1 cellular context compared by ENCODE assay signal in the genomic region with DNA sequence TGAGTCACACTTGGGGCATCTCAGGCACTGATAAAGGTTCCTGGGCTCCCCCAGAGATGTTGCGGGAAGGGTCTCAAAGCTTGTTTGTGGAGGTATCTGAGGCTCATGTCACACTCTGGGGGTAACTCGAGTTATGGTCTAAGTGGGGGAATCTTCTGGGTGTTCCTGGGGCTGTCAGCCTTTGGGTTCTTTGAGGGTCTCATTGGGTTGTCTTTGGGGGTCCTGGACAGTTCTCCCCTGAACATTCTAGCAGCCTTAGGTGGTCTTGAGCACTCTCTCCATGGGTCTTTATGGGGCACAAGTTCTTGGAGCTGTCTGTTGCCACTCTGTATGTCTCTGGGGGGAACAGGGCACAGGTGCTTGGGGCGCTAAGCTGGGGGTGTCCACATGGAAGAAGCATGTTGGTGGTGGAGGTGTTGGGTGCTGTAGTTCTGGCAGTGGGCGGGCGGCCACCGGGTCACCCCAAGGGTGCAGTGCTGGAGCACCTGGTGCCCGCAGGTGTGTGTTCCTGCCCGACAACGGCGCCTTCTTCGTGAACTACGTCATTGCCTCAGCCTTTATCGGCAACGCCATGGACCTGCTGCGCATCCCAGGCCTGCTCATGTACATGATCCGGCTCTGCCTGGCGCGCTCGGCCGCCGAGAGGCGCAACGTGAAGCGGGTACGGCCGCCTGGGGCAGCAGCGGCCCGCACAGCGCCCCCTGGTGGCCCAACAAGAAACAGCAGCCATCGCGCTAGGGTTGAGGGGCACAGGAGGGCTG.
A peak's percentile ranks its signal among the peaks of the same experiment; 100 is the strongest.
TF ChIP-seq lines count a peak whose summit lies in the region.

No MANE protein-coding gene starts in this region.

TF ChIP-seq in HepG2, 621 proteins besides CTCF, POLR2A, EP300 and RAD21 (continued from another document and continues in another):
- TF ChIP-seq ZBED4 (CRISPR knock-in tag; IDR thresholded peaks at IDR 0.05; ENCODE audit: borderline replicate concordance) = peak; percentile 56; the same call in 1 of the 2 replicates
- TF ChIP-seq ZNF329 (CRISPR knock-in tag; IDR thresholded peaks at IDR 0.05; ENCODE audit: low read depth) = no peak
- no peak for TF ChIP-seq ZFP41 (CRISPR knock-in tag; IDR thresholded peaks at IDR 0.05; ENCODE audit: borderline replicate concordance)
- peak; percentile 94 for TF ChIP-seq KDM2A (CRISPR knock-in tag; IDR thresholded peaks at IDR 0.05; ENCODE audit: borderline replicate concordance, low read depth)
- peak; percentile 77; the same call in 1 of the 2 replicates for TF ChIP-seq ZNF768 (CRISPR knock-in tag; IDR thresholded peaks at IDR 0.05)
- no peak for TF ChIP-seq ZNF878 (CRISPR knock-in tag; IDR thresholded peaks at IDR 0.05)
- TF ChIP-seq SMC3 (IDR thresholded peaks at IDR 0.05; ENCODE audit: low read length) = peak; percentile 77; the same call in 1 of the 2 replicates
- peak; percentile 67; the same call in 1 of the 2 replicates for TF ChIP-seq KDM4B (CRISPR knock-in tag; IDR thresholded peaks at IDR 0.05)
- 0 out of 2 replicates have a peak, but pooled peaks have one; percentile 59 for TF ChIP-seq MXD4 (CRISPR knock-in tag; IDR thresholded peaks at IDR 0.05)
- TF ChIP-seq, protein P1, sequence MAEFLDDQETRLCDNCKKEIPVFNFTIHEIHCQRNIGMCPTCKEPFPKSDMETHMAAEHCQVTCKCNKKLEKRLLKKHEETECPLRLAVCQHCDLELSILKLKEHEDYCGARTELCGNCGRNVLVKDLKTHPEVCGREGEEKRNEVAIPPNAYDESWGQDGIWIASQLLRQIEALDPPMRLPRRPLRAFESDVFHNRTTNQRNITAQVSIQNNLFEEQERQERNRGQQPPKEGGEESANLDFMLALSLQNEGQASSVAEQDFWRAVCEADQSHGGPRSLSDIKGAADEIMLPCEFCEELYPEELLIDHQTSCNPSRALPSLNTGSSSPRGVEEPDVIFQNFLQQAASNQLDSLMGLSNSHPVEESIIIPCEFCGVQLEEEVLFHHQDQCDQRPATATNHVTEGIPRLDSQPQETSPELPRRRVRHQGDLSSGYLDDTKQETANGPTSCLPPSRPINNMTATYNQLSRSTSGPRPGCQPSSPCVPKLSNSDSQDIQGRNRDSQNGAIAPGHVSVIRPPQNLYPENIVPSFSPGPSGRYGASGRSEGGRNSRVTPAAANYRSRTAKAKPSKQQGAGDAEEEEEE (CRISPR knock-in tag; IDR thresholded peaks at IDR 0.05; ENCODE audit: borderline replicate concordance) = no peak
- no peak for TF ChIP-seq ZNF776 (CRISPR knock-in tag; IDR thresholded peaks at IDR 0.05)
- TF ChIP-seq ZNF512B (CRISPR knock-in tag; IDR thresholded peaks at IDR 0.05; ENCODE audit: borderline replicate concordance) = no peak
- TF ChIP-seq ETS1 (CRISPR knock-in tag; IDR thresholded peaks at IDR 0.05) = no peak
- no peak for TF ChIP-seq CENPX (CRISPR knock-in tag; IDR thresholded peaks at IDR 0.05)
- TF ChIP-seq, protein P2, sequence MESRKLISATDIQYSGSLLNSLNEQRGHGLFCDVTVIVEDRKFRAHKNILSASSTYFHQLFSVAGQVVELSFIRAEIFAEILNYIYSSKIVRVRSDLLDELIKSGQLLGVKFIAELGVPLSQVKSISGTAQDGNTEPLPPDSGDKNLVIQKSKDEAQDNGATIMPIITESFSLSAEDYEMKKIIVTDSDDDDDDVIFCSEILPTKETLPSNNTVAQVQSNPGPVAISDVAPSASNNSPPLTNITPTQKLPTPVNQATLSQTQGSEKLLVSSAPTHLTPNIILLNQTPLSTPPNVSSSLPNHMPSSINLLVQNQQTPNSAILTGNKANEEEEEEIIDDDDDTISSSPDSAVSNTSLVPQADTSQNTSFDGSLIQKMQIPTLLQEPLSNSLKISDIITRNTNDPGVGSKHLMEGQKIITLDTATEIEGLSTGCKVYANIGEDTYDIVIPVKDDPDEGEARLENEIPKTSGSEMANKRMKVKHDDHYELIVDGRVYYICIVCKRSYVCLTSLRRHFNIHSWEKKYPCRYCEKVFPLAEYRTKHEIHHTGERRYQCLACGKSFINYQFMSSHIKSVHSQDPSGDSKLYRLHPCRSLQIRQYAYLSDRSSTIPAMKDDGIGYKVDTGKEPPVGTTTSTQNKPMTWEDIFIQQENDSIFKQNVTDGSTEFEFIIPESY (CRISPR knock-in tag; IDR thresholded peaks at IDR 0.05) = peak; percentile 100
- no peak for TF ChIP-seq FOXA1 (IDR thresholded peaks at IDR 0.05)
- TF ChIP-seq FOXA1 (CRISPR knock-in tag; IDR thresholded peaks at IDR 0.05) = peak; percentile 57
- TF ChIP-seq ZNF274 (CRISPR knock-in tag; IDR thresholded peaks at IDR 0.05) = no peak
- TF ChIP-seq DMAP1 (CRISPR knock-in tag; IDR thresholded peaks at IDR 0.05) = no peak
- TF ChIP-seq, protein P3, sequence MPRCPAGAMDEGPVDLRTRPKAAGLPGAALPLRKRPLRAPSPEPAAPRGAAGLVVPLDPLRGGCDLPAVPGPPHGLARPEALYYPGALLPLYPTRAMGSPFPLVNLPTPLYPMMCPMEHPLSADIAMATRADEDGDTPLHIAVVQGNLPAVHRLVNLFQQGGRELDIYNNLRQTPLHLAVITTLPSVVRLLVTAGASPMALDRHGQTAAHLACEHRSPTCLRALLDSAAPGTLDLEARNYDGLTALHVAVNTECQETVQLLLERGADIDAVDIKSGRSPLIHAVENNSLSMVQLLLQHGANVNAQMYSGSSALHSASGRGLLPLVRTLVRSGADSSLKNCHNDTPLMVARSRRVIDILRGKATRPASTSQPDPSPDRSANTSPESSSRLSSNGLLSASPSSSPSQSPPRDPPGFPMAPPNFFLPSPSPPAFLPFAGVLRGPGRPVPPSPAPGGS (CRISPR knock-in tag; IDR thresholded peaks at IDR 0.05) = 0 out of 2 replicates have a peak, but pooled peaks have one; percentile 42
- TF ChIP-seq TEAD3 (CRISPR knock-in tag; optimal IDR thresholded peaks at IDR 0.05; ENCODE audit: borderline replicate concordance) = peak; percentile 55
- TF ChIP-seq PTBP1 (IDR thresholded peaks at IDR 0.05; ENCODE audit: low read depth, low read length, poor library complexity, severe bottlenecking) = no peak
- TF ChIP-seq, protein P4, sequence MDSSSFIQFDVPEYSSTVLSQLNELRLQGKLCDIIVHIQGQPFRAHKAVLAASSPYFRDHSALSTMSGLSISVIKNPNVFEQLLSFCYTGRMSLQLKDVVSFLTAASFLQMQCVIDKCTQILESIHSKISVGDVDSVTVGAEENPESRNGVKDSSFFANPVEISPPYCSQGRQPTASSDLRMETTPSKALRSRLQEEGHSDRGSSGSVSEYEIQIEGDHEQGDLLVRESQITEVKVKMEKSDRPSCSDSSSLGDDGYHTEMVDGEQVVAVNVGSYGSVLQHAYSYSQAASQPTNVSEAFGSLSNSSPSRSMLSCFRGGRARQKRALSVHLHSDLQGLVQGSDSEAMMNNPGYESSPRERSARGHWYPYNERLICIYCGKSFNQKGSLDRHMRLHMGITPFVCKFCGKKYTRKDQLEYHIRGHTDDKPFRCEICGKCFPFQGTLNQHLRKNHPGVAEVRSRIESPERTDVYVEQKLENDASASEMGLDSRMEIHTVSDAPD (CRISPR knock-in tag; IDR thresholded peaks at IDR 0.05) = peak; percentile 71; the same call in 1 of the 2 replicates
- peak; percentile 55; the same call in 1 of the 2 replicates for TF ChIP-seq FOXK1 (CRISPR knock-in tag; IDR thresholded peaks at IDR 0.05; ENCODE audit: borderline replicate concordance, low read depth)
- TF ChIP-seq, protein P5, sequence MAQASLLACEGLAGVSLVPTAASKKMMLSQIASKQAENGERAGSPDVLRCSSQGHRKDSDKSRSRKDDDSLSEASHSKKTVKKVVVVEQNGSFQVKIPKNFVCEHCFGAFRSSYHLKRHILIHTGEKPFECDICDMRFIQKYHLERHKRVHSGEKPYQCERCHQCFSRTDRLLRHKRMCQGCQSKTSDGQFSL (CRISPR knock-in tag; IDR thresholded peaks at IDR 0.05) = no peak
- no peak for TF ChIP-seq LCORL (IDR thresholded peaks at IDR 0.05)
- peak; percentile 72; the same call in 1 of the 2 replicates for TF ChIP-seq LCORL (CRISPR knock-in tag; IDR thresholded peaks at IDR 0.05)
- TF ChIP-seq AGO1 (IDR thresholded peaks at IDR 0.05; ENCODE audit: low read depth, low read length, poor library complexity, severe bottlenecking) = peak; percentile 47
- peak; percentile 57; the same call in 1 of the 2 replicates for TF ChIP-seq MTERF4 (CRISPR knock-in tag; IDR thresholded peaks at IDR 0.05)
- peak; percentile 37; the same call in 1 of the 2 replicates for TF ChIP-seq SP4 (CRISPR knock-in tag; IDR thresholded peaks at IDR 0.05)
- TF ChIP-seq PPARG (CRISPR knock-in tag; conservative IDR thresholded peaks at IDR 0.05) = peak; percentile 68
- TF ChIP-seq, protein P6, sequence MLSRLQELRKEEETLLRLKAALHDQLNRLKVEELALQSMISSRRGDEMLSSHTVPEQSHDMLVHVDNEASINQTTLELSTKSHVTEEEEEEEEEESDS (CRISPR knock-in tag; IDR thresholded peaks at IDR 0.05; ENCODE audit: borderline replicate concordance) = peak; percentile 67; the same call in 1 of the 2 replicates
- no peak for TF ChIP-seq ZNF546 (CRISPR knock-in tag; conservative IDR thresholded peaks at IDR 0.05)
- TF ChIP-seq SMAD3 (CRISPR knock-in tag; IDR thresholded peaks at IDR 0.05) = peak; percentile 56; the same call in 1 of the 2 replicates
- TF ChIP-seq SIX1 (CRISPR knock-in tag; IDR thresholded peaks at IDR 0.05; ENCODE audit: borderline replicate concordance) = no peak
- no peak for TF ChIP-seq MAFK (conservative IDR thresholded peaks at IDR 0.05 in 1 of 2, IDR thresholded peaks at IDR 0.05 in 1 of 2; ENCODE audit: low read length in 2 of 2)
- TF ChIP-seq ZFP90 (CRISPR knock-in tag; IDR thresholded peaks at IDR 0.05; ENCODE audit: borderline replicate concordance) = no peak
- TF ChIP-seq TFAP4 (IDR thresholded peaks at IDR 0.05; ENCODE audit: borderline replicate concordance, low read depth) = no peak
- TF ChIP-seq ZNF562 (CRISPR knock-in tag; IDR thresholded peaks at IDR 0.05; ENCODE audit: borderline replicate concordance) = no peak
